14 cellular contexts compared by ENCODE assay signal in the genomic region with DNA sequence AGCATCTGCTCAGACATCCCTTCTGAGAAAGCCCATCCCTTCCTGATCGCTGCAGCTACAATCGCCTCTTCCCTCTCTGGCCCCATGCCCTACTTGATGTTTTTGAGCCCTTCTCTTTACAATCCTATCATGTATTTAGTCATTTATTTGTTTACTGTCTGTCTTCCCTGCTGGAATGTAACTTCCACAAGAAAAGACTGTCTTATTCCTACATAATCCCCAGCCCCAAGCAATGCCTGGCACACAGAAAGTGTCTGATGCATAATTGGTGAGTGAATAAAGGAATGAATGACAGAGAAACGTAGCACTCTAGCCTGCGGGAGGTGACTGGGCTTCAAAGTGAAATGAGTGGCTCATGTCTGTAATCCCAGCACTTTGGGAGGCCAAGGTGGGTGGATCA. TPM values are rescaled to one million over a fixed set of nuclear protein-coding genes. Genes with fewer than 3 reads are reported as not detected.
A peak's percentile ranks its signal among the peaks of the same experiment; 100 is the strongest.
DNase-seq lines count a peak whose midpoint lies in the region; ATAC-seq and TF ChIP-seq lines count a peak whose summit lies in the region.
"Had no signal": no experiment of that assay in that cellular context is flagged by ENCODE, and none has a peak within 500 bp of the region (broad histone marks: within the 10 kb centered on the region; RNA-seq: fewer than 3 reads in every experiment).

No MANE protein-coding gene starts in this region.

- H2BK15ac ChIP-seq in IMR-90 (ENCODE audit: low read depth, low read length): no peak overlapping the region

- peaks cover 30 to 87% of the 10 kb centered on the region in 2 experiments for H3K79me1 ChIP-seq in IMR-90 (ENCODE audit: low read depth in 1 of 2, low read length in 2 of 2)

- H3K56ac ChIP-seq in IMR-90 (ENCODE audit: extremely low read depth, insufficient read depth, low read length): no peak overlapping the region

- H2BK5ac ChIP-seq in IMR-90 (ENCODE audit: low read depth, low read length, poor library complexity, severe bottlenecking): peak overlapping the region; percentile 22

- H3K4me3 Mint-ChIP-seq in Caco-2 (ENCODE audit: unreplicated experiment) (peak overlapping the region; percentile 2), osteocyte (ENCODE audit: unreplicated experiment) (no peak overlapping the region)
- H3K4me3 Mint-ChIP-seq in central memory CD8-positive, alpha-beta T cell: no peak overlapping the region
- H3K4me3 Mint-ChIP-seq: activated T-cell treated with anti-CD3 and anti-CD28 coated beads, Interleukin-2, amount 50 U/mL, for 4 hours had no signal

- no peak for TF ChIP-seq CTCF in Caco-2 (IDR thresholded peaks at IDR 0.05; ENCODE audit: insufficient read depth in 1 of 2, low read depth in 1 of 2, low read length in 1 of 2, severe bottlenecking in 1 of 2, unreplicated experiment in 1 of 2)
- TF ChIP-seq CTCF in IMR-90 (conservative IDR thresholded peaks at IDR 0.05; ENCODE audit: low read depth, low read length): no peak
- no peak for TF ChIP-seq CTCF in osteocyte (IDR thresholded peaks at IDR 0.05)
- TF ChIP-seq CTCF in omental fat pad (IDR thresholded peaks at IDR 0.05): no peak

- H4K8ac ChIP-seq in IMR-90 (ENCODE audit: low read depth in 2 of 2, low read length in 2 of 2): peak overlapping the region in 1 of 2 experiments; percentile 1; a peak in 1 of 4 replicates

- no peak overlapping the region for H2AFZ ChIP-seq in IMR-90 (replicated peaks; ENCODE audit: low read length, poor library complexity)

- H3K9me1 ChIP-seq in IMR-90 (ENCODE audit: insufficient read depth, low read length): peaks cover 47% of the 10 kb centered on the region

- no peak overlapping the region for H2AK9ac ChIP-seq in IMR-90 (replicated peaks; ENCODE audit: low read depth, low read length, poor library complexity)

- no peak overlapping the region for H4K5ac ChIP-seq in IMR-90 (ENCODE audit: low read depth, low read length)

- no peak overlapping the region for H3K14ac ChIP-seq in IMR-90 (replicated peaks; ENCODE audit: low read depth, low read length)

- in situ Hi-C loops in IMR-90 (cut with MboI; ENCODE audit: low sequenced_read_pairs): no loop called here

- CTCF ChIA-PET in Caco-2 (lab: Charles Lee) (interaction anchor here (1.5 kb wide), 1 partner anchor 47 kb away, joined by 3 read pairs; no protein-coding TSS in a partner anchor), IMR-90 (lab: Yijun Ruan, JAX) (interaction anchor here (1.3 kb wide), 1 partner anchor 13 kb away, joined by 3 read pairs; no protein-coding TSS in a partner anchor)

- H2AK5ac ChIP-seq in IMR-90 (ENCODE audit: low read depth, low read length): no peak overlapping the region

- no peak for TF ChIP-seq RAD21 in IMR-90 (IDR thresholded peaks at IDR 0.05; ENCODE audit: low read length)

- H3K36me3 Mint-ChIP-seq in Caco-2 (ENCODE audit: insufficient read depth, unreplicated experiment) (peaks cover 8% of the 10 kb centered on the region), osteocyte (ENCODE audit: unreplicated experiment) (peaks cover 37% of the 10 kb centered on the region)
- peaks cover 9% of the 10 kb centered on the region for H3K36me3 Mint-ChIP-seq in central memory CD8-positive, alpha-beta T cell (ENCODE audit: insufficient read depth)

- H3K36me3 ChIP-seq in Caco-2 (ENCODE audit: control insufficient read depth, insufficient read depth, low read length) (no peaks in the 10 kb centered on the region; the same call in none of the 2 replicates), IMR-90 (ENCODE audit: control insufficient read depth, insufficient read depth, low read length) (peaks cover 37% of the 10 kb centered on the region)

- H3K4me1 Mint-ChIP-seq in Caco-2 (ENCODE audit: low read depth, unreplicated experiment) (peaks cover 23% of the 10 kb centered on the region), osteocyte (ENCODE audit: unreplicated experiment) (peaks cover 52% of the 10 kb centered on the region)
- H3K4me1 Mint-ChIP-seq in central memory CD8-positive, alpha-beta T cell: peaks cover 19% of the 10 kb centered on the region

- intact Hi-C loops in Caco-2 (cut with micrococcal nuclease; ENCODE audit: unreplicated experiment): no loop called here
- intact Hi-C loops in IMR-90 (cut with micrococcal nuclease): loop anchor here (10.0 kb wide), 1 partner anchor 310 kb away; no protein-coding TSS in a partner anchor

- H3K9me3 Mint-ChIP-seq in Caco-2 (ENCODE audit: unreplicated experiment): no peaks in the 10 kb centered on the region
- H3K9me3 Mint-ChIP-seq in central memory CD8-positive, alpha-beta T cell: no peaks in the 10 kb centered on the region
- H3K9me3 Mint-ChIP-seq in osteocyte (ENCODE audit: unreplicated experiment): no peaks in the 10 kb centered on the region
- H3K9me3 Mint-ChIP-seq: activated T-cell treated with anti-CD3 and anti-CD28 coated beads, Interleukin-2, amount 50 U/mL, for 4 hours had no signal

- no peak overlapping the region for H3K18ac ChIP-seq in IMR-90 (ENCODE audit: low read depth, low read length)

- H3K27ac ChIP-seq in IMR-90 (ENCODE audit: insufficient read depth, low read length): no peak overlapping the region
- H3K27ac ChIP-seq: VCaP had no signal

- no peak for TF ChIP-seq POLR2A in IMR-90 (IDR thresholded peaks at IDR 0.05; ENCODE audit: low read depth, low read length)

- peak overlapping the region; percentile 8 for H3K4ac ChIP-seq in IMR-90 (ENCODE audit: low read depth, low read length)

- H3K27me3 Mint-ChIP-seq in Caco-2 (ENCODE audit: insufficient read depth, unreplicated experiment) (no peaks in the 10 kb centered on the region), osteocyte (ENCODE audit: unreplicated experiment) (no peaks in the 10 kb centered on the region)
- H3K27me3 Mint-ChIP-seq in central memory CD8-positive, alpha-beta T cell: no peaks in the 10 kb centered on the region

- peak overlapping the region; percentile 67 for H3K27ac Mint-ChIP-seq in Caco-2 (ENCODE audit: unreplicated experiment)
- H3K27ac Mint-ChIP-seq in central memory CD8-positive, alpha-beta T cell (ENCODE audit: low read depth): peak overlapping the region; percentile 20
- peak overlapping the region; percentile 80 for H3K27ac Mint-ChIP-seq in osteocyte (ENCODE audit: unreplicated experiment)

- peak in 1 of 2 experiments; percentile 43 for DNase-seq in Caco-2
- DNase-seq in IMR-90: peak; percentile 63
- no peak for DNase-seq in central memory CD8-positive, alpha-beta T cell (ENCODE audit: low spot score in 2 of 2)
- no peak for DNase-seq in osteocyte (ENCODE audit: extremely low spot score, unreplicated experiment)
- DNase-seq in omental fat pad (ENCODE audit: low spot score): no peak
- no peak for DNase-seq in stimulated activated CD4-positive, alpha-beta T cell treated with anti-CD3 and anti-CD28 coated beads, Interleukin-2, amount 100 ng/mL, for 48 hours
- DNase-seq: activated T-cell treated with anti-CD3 and anti-CD28 coated beads, Interleukin-2, amount 50 U/mL, for 4 hours; C1 segment of cervical spinal cord; cortex of kidney; SHP77 treated with DMSO at 0.1 percent for 48 hours had no signal

- no CpG with 5 or more reads among the region's 4 CpGs for WGBS in IMR-90 (ENCODE audit: extremely low coverage in 2 of 2, insufficient read length in 1 of 2), 2 experiments

- POLR2A ChIA-PET in Caco-2 (lab: Charles Lee): no interaction called here
- POLR2A ChIA-PET in IMR-90 (lab: Charles Lee; ENCODE audit: unreplicated experiment): no interaction called here

- peak overlapping the region; percentile 5; the same call in 1 of the 2 replicates for H2BK120ac ChIP-seq in IMR-90 (ENCODE audit: low read depth, low read length)

- H2BK20ac ChIP-seq in IMR-90 (ENCODE audit: low read depth, low read length): 0 out of 2 replicates have a peak overlapping the region, but pooled peaks have one; percentile 6

- no peaks in the 10 kb centered on the region for H3K9me3 ChIP-seq in Caco-2
- H3K9me3 ChIP-seq in IMR-90 (ENCODE audit: control insufficient read depth, insufficient read depth, low read length): no peaks in the 10 kb centered on the region
- H3K9me3 ChIP-seq: gastroesophageal sphincter had no signal

- BruUV-seq in Caco-2 (replicated peaks; lab: Mats Ljungman, UMichigan) (no TSS peak), IMR-90 (replicated peaks; lab: Mats Ljungman, UMichigan) (no TSS peak)

- H3K4me1 ChIP-seq in Caco-2 (peaks cover 44% of the 10 kb centered on the region), IMR-90 (ENCODE audit: control insufficient read depth, insufficient read depth, low read length) (peaks cover 46% of the 10 kb centered on the region)

- H3K23ac ChIP-seq in IMR-90 (ENCODE audit: low read depth, low read length): no peak overlapping the region; the same call in 1 of the 2 replicates

- H3K4me3 ChIP-seq in Caco-2 (ENCODE audit: low read depth, low read length) (no peak overlapping the region), IMR-90 (ENCODE audit: insufficient read depth, low read depth, low read length) (no peak overlapping the region)
- H3K4me3 ChIP-seq: gastroesophageal sphincter had no signal

- no peaks in the 10 kb centered on the region for H3K27me3 ChIP-seq in Caco-2 (replicated peaks; ENCODE audit: control insufficient read depth, insufficient read depth, low read length)
- no peaks in the 10 kb centered on the region for H3K27me3 ChIP-seq in IMR-90 (ENCODE audit: control insufficient read depth, insufficient read depth, low read length)
- H3K27me3 ChIP-seq: gastroesophageal sphincter had no signal

- no peak overlapping the region for H3K4me2 ChIP-seq in IMR-90 (ENCODE audit: low read depth, low read length)

- H4K20me1 ChIP-seq in IMR-90 (ENCODE audit: insufficient read depth, low read length): 0 out of 2 replicates have a peak, but pooled peaks cover 1% of the 10 kb centered on the region

- dilution Hi-C loops in IMR-90 (cut with HindIII; ENCODE audit: low sequenced_read_pairs, unreplicated experiment): no loop called here

- ATAC-seq in IMR-90 (ENCODE audit: low read depth) (peak; percentile 7), GM18498 (IDR thresholded peaks at IDR 0.05; ENCODE audit: unreplicated experiment) (no peak), omental fat pad (ENCODE audit: low FRiP score) (no peak), HG02938 (IDR thresholded peaks at IDR 0.05; ENCODE audit: unreplicated experiment) (no peak)
- no peak for ATAC-seq in central memory CD8-positive, alpha-beta T cell (replicated peaks; ENCODE audit: extremely low read depth, poor library complexity, severe bottlenecking)
- ATAC-seq: activated T-cell treated with anti-CD3 and anti-CD28 coated beads, Interleukin-2, amount 50 U/mL, for 4 hours; gastroesophageal sphincter had no signal

- H3K9ac ChIP-seq in IMR-90 (ENCODE audit: low read depth, low read length): no peak overlapping the region

- 0 out of 2 replicates have a peak overlapping the region, but pooled peaks have one; percentile 31 for H4K91ac ChIP-seq in IMR-90 (ENCODE audit: insufficient read depth, low read depth, low read length)

TF ChIP-seq in IMR-90, 13 proteins besides CTCF, POLR2A, EP300 and RAD21 (continues in another document):
- TF ChIP-seq MXI1 (IDR thresholded peaks at IDR 0.05; ENCODE audit: borderline replicate concordance, low read depth, low read length) (no peak), SMC3 (IDR thresholded peaks at IDR 0.05; ENCODE audit: low read depth, low read length) (no peak)

RNA-seq across cellular contexts. Expression of a gene that starts 25.4 kb away (rescaled TPM):
- total RNA-seq in Caco-2 (2022) (49.6 and 50.2 TPM in 2 replicates), IMR-90 (2012; rRNA removed) (60.0 and 61.8 TPM in 2 replicates), osteocyte (217 and 236 TPM in 2 replicates), omental fat pad (100 to 1,000 TPM in 2 of 4 donors, 10 to 100 TPM in 2; 43.5 to 158 (median 114) TPM)
- polyA plus RNA-seq in IMR-90 (2012; rRNA removed): 124 and 133 TPM in 2 replicates
- polyA plus RNA-seq in IMR-90 (2012; cell fraction: cytosol; rRNA removed): 90.4 and 122 TPM in 2 replicates
- polyA plus RNA-seq in IMR-90 (2012; cell fraction: nucleus; rRNA removed; ENCODE audit: low replicate concordance): 71.7 and 82.4 TPM in 2 replicates

Comparison
In these comparisons a context has a peak if more than half of its experiments do, and no peak if none do; other contexts are left out.
1. H3K27ac Mint-ChIP-seq: peak in every context shown above with its lines; median percentile 80 in osteocyte; 67 in Caco-2; 20 in central memory CD8-positive, alpha-beta T cell.